ENCODE assay signal across 8 cellular contexts in genomic region chr1:147599362-147600118, GRCh38. TPM values are rescaled to one million over a fixed set of nuclear protein-coding genes. Genes with fewer than 3 reads are reported as not detected.
DNase-seq lines count a peak whose midpoint lies in the region; ATAC-seq and TF ChIP-seq lines count a peak whose summit lies in the region.

No MANE protein-coding gene starts in this region.

- no peak for TF ChIP-seq CTCF in astrocyte of the cerebellum (IDR thresholded peaks at IDR 0.05; ENCODE audit: low read depth, low read length, missing control alignments)
- no peak for TF ChIP-seq CTCF in hepatocyte (IDR thresholded peaks at IDR 0.05; ENCODE audit: poor library complexity)

- 0% methylated on average over 13 of the region's 80 CpGs for WGBS in hepatocyte (ENCODE audit: low lambda C conversion rate, missing lambda C conversion rate)
- WGBS in aorta, 2 donors = 1% methylated on average over 29 to 80 of the region's 80 CpGs

- in situ Hi-C loops in astrocyte of the cerebellum (cut with HindIII; ENCODE audit: low sequenced_read_pairs) = no loop called here

- ATAC-seq in GM18505 (IDR thresholded peaks at IDR 0.05; ENCODE audit: unreplicated experiment) (peak; percentile 74), HG02973 (IDR thresholded peaks at IDR 0.05; ENCODE audit: unreplicated experiment) (peak; percentile 78), aorta (ENCODE audit: low FRiP score) (peak; percentile 97)

- H3K9me3 ChIP-seq in hepatocyte (ENCODE audit: low read depth) = no peaks in the 10 kb centered on the region
- H3K9me3 ChIP-seq in aorta (ENCODE audit: control insufficient read depth, low read length) = no peaks in the 10 kb centered on the region

- no peak for TF ChIP-seq POLR2A in GM18505 (IDR thresholded peaks at IDR 0.05; ENCODE audit: borderline replicate concordance, extremely low read depth, insufficient read depth, insufficient read length)

- DNase-seq in NCI-H1930 (lab: John Stamatoyannopoulos, UW) (peak; percentile 98), T-helper 9 cell (peak; percentile 97), astrocyte of the cerebellum (ENCODE audit: low read depth) (peak; percentile 92), hepatocyte (ENCODE audit: low spot score) (peak; percentile 99), renal cortical epithelial cell (ENCODE audit: low read depth) (peak; percentile 79), aorta (peak; percentile 98 to 100)

- H3K36me3 ChIP-seq in hepatocyte (replicated peaks; ENCODE audit: insufficient read depth, low read depth) (no peaks in the 10 kb centered on the region), aorta (ENCODE audit: control insufficient read depth in 1 of 2, insufficient read depth in 2 of 2, low read length in 1 of 2) (no peaks in the 10 kb centered on the region)

- H3K4me1 ChIP-seq in hepatocyte (ENCODE audit: insufficient read depth) = peaks cover 14% of the 10 kb centered on the region
- H3K4me1 ChIP-seq in aorta (ENCODE audit: control insufficient read depth in 1 of 2, insufficient read depth in 2 of 2, low read length in 2 of 2) = no peaks in the 10 kb centered on the region

- peaks cover 10% of the 10 kb centered on the region for H4K20me1 ChIP-seq in hepatocyte (ENCODE audit: insufficient read depth, poor library complexity, severe bottlenecking)

- H3K4me3 ChIP-seq in astrocyte of the cerebellum (ENCODE audit: low read depth, low read length) (peak overlapping the region; percentile 56), hepatocyte (peak overlapping the region; percentile 53), aorta (ENCODE audit: low read length in 2 of 2) (peak overlapping the region; percentile 29 to 96)

- intact Hi-C loops in aorta (cut with DNase I) = loop anchor here (1.0 to 5.0 kb wide), 2 partner anchors 57 to 58 kb away; partner anchors contain the start of gene BCL9 (in 2 of the 2)

- H3K27ac ChIP-seq in hepatocyte (peak overlapping the region; percentile 97), aorta (ENCODE audit: low read depth in 1 of 2, low read length in 2 of 2) (peak overlapping the region in 1 of 2 donors; percentile 48)

- H2AFZ ChIP-seq in hepatocyte = peak overlapping the region; percentile 74

- H3K4me2 ChIP-seq in hepatocyte = peak overlapping the region; percentile 90

- H3K27me3 ChIP-seq in hepatocyte = no peaks in the 10 kb centered on the region
- no peaks in the 10 kb centered on the region for H3K27me3 ChIP-seq in aorta (ENCODE audit: control insufficient read depth in 1 of 2, insufficient read depth in 2 of 2, low read length in 1 of 2)

- H3K79me2 ChIP-seq in hepatocyte = peaks cover 57% of the 10 kb centered on the region

- no peaks in the 10 kb centered on the region for H3K9me2 ChIP-seq in hepatocyte (replicated peaks; ENCODE audit: insufficient read depth)

RNA-seq across cellular contexts. Expression of gene BCL9, which starts 58.2 kb away (rescaled TPM):
- 13.0 and 22.6 TPM in 2 replicates for total RNA-seq in hepatocyte
- polyA plus RNA-seq in hepatocyte = 16.5 and 17.0 TPM in 2 replicates
- 4.9 and 17.2 TPM in 2 replicates for total RNA-seq in renal cortical epithelial cell
- total RNA-seq in aorta = 10 to 100 TPM; 20.5 to 28.9 TPM
- 1 to 10 TPM; 4.6 to 5.1 TPM for polyA plus RNA-seq in aorta
